Comparison of ENCODE assay signal across 10 cellular contexts in genomic region chr5:143177263-143177994, GRCh38.
DNase-seq lines count a peak whose midpoint lies in the region; ATAC-seq, FAIRE-seq and TF ChIP-seq lines count a peak whose summit lies in the region.
"Had no signal": no experiment of that assay in that cellular context is flagged by ENCODE, and none has a peak within 500 bp of the region (broad histone marks: within the 10 kb centered on the region; RNA-seq: fewer than 3 reads in every experiment).

No MANE protein-coding gene starts in this region.

- no peak for TF ChIP-seq CTCF in coronary artery (IDR thresholded peaks at IDR 0.05)
- no peak for TF ChIP-seq CTCF in psoas muscle (IDR thresholded peaks at IDR 0.05)
- no peak for TF ChIP-seq CTCF in nephron progenitor cell (IDR thresholded peaks at IDR 0.05)
- TF ChIP-seq CTCF in CD4-positive, alpha-beta T cell (IDR thresholded peaks at IDR 0.05) = no peak
- TF ChIP-seq CTCF in HepG2 (CRISPR knock-in tag; IDR thresholded peaks at IDR 0.05) = no peak

- POLR2A ChIA-PET in CD4-positive, alpha-beta T cell (lab: Charles Lee) = no interaction called here
- POLR2A ChIA-PET in HepG2 (lab: Yijun Ruan, JAX) = interaction anchor here (0.7 kb wide), 1 partner anchor 57 kb away, joined by 4 read pairs; no protein-coding TSS in a partner anchor

- intact Hi-C loops in psoas muscle (cut with DNase I) = loop anchor here (5.0 kb wide), 2 partner anchors 35 to 225 kb away; partner anchors contain the start of gene NR3C1 (in 1 of the 2)
- intact Hi-C loops in CD4-positive, alpha-beta T cell (cut with DNase I, micrococcal nuclease) = no loop called here
- intact Hi-C loops in HepG2 (cut with micrococcal nuclease; ENCODE audit: unreplicated experiment) = no loop called here

- H3K4me1 ChIP-seq in psoas muscle = peaks cover 33% of the 10 kb centered on the region
- H3K4me1 ChIP-seq in HepG2 (ENCODE audit: insufficient read depth, low read length) = peaks cover 48% of the 10 kb centered on the region

- H2AFZ ChIP-seq in HepG2 (ENCODE audit: low read length) = no peak overlapping the region

- TF ChIP-seq POLR2A in HepG2 (IDR thresholded peaks at IDR 0.05; ENCODE audit: insufficient read depth in 1 of 2, low read depth in 2 of 2, low read length in 2 of 2) = no peak

- FAIRE-seq in HepG2 (lab: Jason Lieb, UNC) = no peak

- no peaks in the 10 kb centered on the region for H3K27me3 ChIP-seq in psoas muscle (ENCODE audit: insufficient read depth in 3 of 3, low read length in 2 of 3)
- no peaks in the 10 kb centered on the region for H3K27me3 ChIP-seq in CD4-positive, alpha-beta T cell (ENCODE audit: control insufficient read depth, insufficient read depth, low read length)
- no peaks in the 10 kb centered on the region for H3K27me3 ChIP-seq in HepG2 (ENCODE audit: control insufficient read depth in 1 of 2, insufficient read depth in 2 of 2, low read length in 2 of 2)

- H3K4me2 ChIP-seq in HepG2 (ENCODE audit: low read depth, low read length) = no peak overlapping the region

- no peak overlapping the region for H3K27ac Mint-ChIP-seq in nephron progenitor cell
- no peak overlapping the region for H3K27ac Mint-ChIP-seq in CD4-positive, alpha-beta T cell
- H3K27ac Mint-ChIP-seq: activated naive CD8-positive, alpha-beta T cell treated with anti-CD3 and anti-CD28 coated beads, Interleukin-2, amount 50 U/mL, for 24 hours; mesothelial cell of epicardium had no signal

- no peaks in the 10 kb centered on the region for H3K79me2 ChIP-seq in HepG2 (ENCODE audit: insufficient read depth, low read length)

- H3K9me3 ChIP-seq in psoas muscle = no peaks in the 10 kb centered on the region
- H3K9me3 ChIP-seq in CD4-positive, alpha-beta T cell (ENCODE audit: control insufficient read depth, low read length) = no peaks in the 10 kb centered on the region
- H3K9me3 ChIP-seq in HepG2 (ENCODE audit: low read length) = no peaks in the 10 kb centered on the region

- no peaks in the 10 kb centered on the region for H4K20me1 ChIP-seq in HepG2 (ENCODE audit: insufficient read depth, low read length)

- in situ Hi-C loops in G401 (cut with HindIII; ENCODE audit: low sequenced_read_pairs) (no loop called here), HepG2 (cut with HindIII; ENCODE audit: extremely low pct_ligation_motif_present, low pct_unique_long_range_greater_than_20kb) (no loop called here)

- DNase-seq in G401 (ENCODE audit: low spot score) (peak; percentile 77), NCI-H226 (peak; percentile 99), coronary artery (ENCODE audit: low spot score) (peak; percentile 78), psoas muscle (peak in 1 of 2 donors; percentile 77), nephron progenitor cell (no peak), HepG2 (ENCODE audit: low spot score) (no peak)
- no peak for DNase-seq in CD4-positive, alpha-beta T cell
- DNase-seq: activated naive CD8-positive, alpha-beta T cell treated with anti-CD3 and anti-CD28 coated beads, Interleukin-2, amount 50 U/mL, for 24 hours had no signal

- BruUV-seq in HepG2 (replicated peaks; lab: Mats Ljungman, UMichigan) = no TSS peak

- no peaks in the 10 kb centered on the region for H3K36me3 Mint-ChIP-seq in nephron progenitor cell (ENCODE audit: low read depth)
- H3K36me3 Mint-ChIP-seq in CD4-positive, alpha-beta T cell (ENCODE audit: low read depth) = peaks cover 14% of the 10 kb centered on the region
- H3K36me3 Mint-ChIP-seq: mesothelial cell of epicardium had no signal

- TF ChIP-seq EP300 in HepG2 (IDR thresholded peaks at IDR 0.05; ENCODE audit: low read depth in 2 of 2, low read length in 2 of 2) (no peak), HepG2 (CRISPR knock-in tag; IDR thresholded peaks at IDR 0.05; ENCODE audit: borderline replicate concordance) (no peak)

- H3K4me3 ChIP-seq in coronary artery (peak overlapping the region; percentile 14), psoas muscle (no peak overlapping the region), HepG2 (replicated peaks in 1 of 3; ENCODE audit: insufficient read depth in 1 of 3, low read depth in 2 of 3, low read length in 3 of 3) (no peak overlapping the region)

- H3K9me3 Mint-ChIP-seq in nephron progenitor cell = peaks cover 4% of the 10 kb centered on the region
- H3K9me3 Mint-ChIP-seq in CD4-positive, alpha-beta T cell = no peaks in the 10 kb centered on the region
- H3K9me3 Mint-ChIP-seq: activated naive CD8-positive, alpha-beta T cell treated with anti-CD3 and anti-CD28 coated beads, Interleukin-2, amount 50 U/mL, for 24 hours; mesothelial cell of epicardium had no signal

- no peaks in the 10 kb centered on the region for H3K4me1 Mint-ChIP-seq in nephron progenitor cell
- peaks cover 23% of the 10 kb centered on the region for H3K4me1 Mint-ChIP-seq in CD4-positive, alpha-beta T cell (ENCODE audit: low read depth)

- H3K9ac ChIP-seq in HepG2 (ENCODE audit: insufficient read depth, low read depth, low read length) = no peak overlapping the region

- CTCF ChIA-PET in CD4-positive, alpha-beta T cell (lab: Charles Lee) = interaction anchor here (0.6 to 1.1 kb wide), 2 partner anchors 174 to 311 kb away, joined by 3 read pairs; no protein-coding TSS in a partner anchor
- CTCF ChIA-PET in HepG2 (lab: Yijun Ruan, JAX; ENCODE audit: low intra/inter-chr PET ratio, low total read pairs) = no interaction called here

- ATAC-seq in psoas muscle (peak; percentile 85 to 88 (median 87)), GM21390 (IDR thresholded peaks at IDR 0.05; ENCODE audit: unreplicated experiment) (no peak), HepG2 (no peak)
- no peak for ATAC-seq in CD4-positive, alpha-beta T cell (ENCODE audit: poor library complexity)
- ATAC-seq: activated naive CD8-positive, alpha-beta T cell treated with anti-CD3 and anti-CD28 coated beads, Interleukin-2, amount 50 U/mL, for 24 hours had no signal

- no peak for TF ChIP-seq RAD21 in HepG2 (CRISPR knock-in tag; IDR thresholded peaks at IDR 0.05)

- H3K27ac ChIP-seq in coronary artery (no peak overlapping the region), psoas muscle (peak overlapping the region; percentile 85), HepG2 (ENCODE audit: extremely low read length, insufficient read depth, low read length) (no peak overlapping the region)
- H3K27ac ChIP-seq in CD4-positive, alpha-beta T cell (ENCODE audit: low read depth, low read length) = no peak overlapping the region

- 26 to 68% (median 34%) methylated on average over 9 of the region's 9 CpGs for WGBS in psoas muscle, 3 donors
- 96% methylated on average over 9 of the region's 9 CpGs for WGBS in HepG2 (ENCODE audit: low lambda C conversion rate)

- no peak overlapping the region for H3K4me3 Mint-ChIP-seq in nephron progenitor cell
- no peak overlapping the region for H3K4me3 Mint-ChIP-seq in CD4-positive, alpha-beta T cell
- H3K4me3 Mint-ChIP-seq: activated naive CD8-positive, alpha-beta T cell treated with anti-CD3 and anti-CD28 coated beads, Interleukin-2, amount 50 U/mL, for 24 hours; mesothelial cell of epicardium had no signal

- H3K27me3 Mint-ChIP-seq in nephron progenitor cell (ENCODE audit: low read depth, poor library complexity) = no peaks in the 10 kb centered on the region
- H3K27me3 Mint-ChIP-seq in CD4-positive, alpha-beta T cell = no peaks in the 10 kb centered on the region
- H3K27me3 Mint-ChIP-seq: activated naive CD8-positive, alpha-beta T cell treated with anti-CD3 and anti-CD28 coated beads, Interleukin-2, amount 50 U/mL, for 24 hours had no signal

- no peaks in the 10 kb centered on the region for H3K36me3 ChIP-seq in psoas muscle (ENCODE audit: insufficient read depth in 1 of 2, low read depth in 1 of 2)
- peaks cover 3 to 4% of the 10 kb centered on the region in 2 experiments; a peak in 2 of 5 replicates for H3K36me3 ChIP-seq in HepG2 (replicated peaks in 1 of 2; ENCODE audit: control insufficient read depth in 1 of 2, insufficient read depth in 2 of 2, low read length in 2 of 2)

TF ChIP-seq in HepG2, 621 proteins besides CTCF, POLR2A, EP300 and RAD21 (continues in another document):
- TF ChIP-seq ZNF343 (CRISPR knock-in tag; IDR thresholded peaks at IDR 0.05) = no peak
- no peak for TF ChIP-seq IRX3 (CRISPR knock-in tag; IDR thresholded peaks at IDR 0.05; ENCODE audit: borderline replicate concordance, low read depth)
- TF ChIP-seq HMG20B (CRISPR knock-in tag; conservative IDR thresholded peaks at IDR 0.05) = no peak
- TF ChIP-seq ZNF770 (CRISPR knock-in tag; IDR thresholded peaks at IDR 0.05) = no peak
- TF ChIP-seq ZSCAN22 (CRISPR knock-in tag; IDR thresholded peaks at IDR 0.05) = no peak
- no peak for TF ChIP-seq ZIK1 (CRISPR knock-in tag; IDR thresholded peaks at IDR 0.05; ENCODE audit: borderline replicate concordance, low read depth)
- no peak for TF ChIP-seq ZNF18 (CRISPR knock-in tag; IDR thresholded peaks at IDR 0.05; ENCODE audit: insufficient replicate concordance)

Comparison
In these comparisons a context has a peak if more than half of its experiments do, and no peak if none do; other contexts are left out.
1. DNase-seq: peak in G401 (single experiment), NCI-H226 (single experiment) and coronary artery (single experiment); none in nephron progenitor cell (single experiment), CD4-positive, alpha-beta T cell (0 of 10) and HepG2 (single experiment).
2. ATAC-seq: peak in psoas muscle (4 of 4); none in GM21390 (single experiment), CD4-positive, alpha-beta T cell (single experiment) and HepG2 (single experiment).
3. intact Hi-C loops: an anchor here in psoas muscle (5.0 kb wide); none called in CD4-positive, alpha-beta T cell and HepG2.